Comparison of ENCODE assay signal across 2 cellular contexts in the genomic region with DNA sequence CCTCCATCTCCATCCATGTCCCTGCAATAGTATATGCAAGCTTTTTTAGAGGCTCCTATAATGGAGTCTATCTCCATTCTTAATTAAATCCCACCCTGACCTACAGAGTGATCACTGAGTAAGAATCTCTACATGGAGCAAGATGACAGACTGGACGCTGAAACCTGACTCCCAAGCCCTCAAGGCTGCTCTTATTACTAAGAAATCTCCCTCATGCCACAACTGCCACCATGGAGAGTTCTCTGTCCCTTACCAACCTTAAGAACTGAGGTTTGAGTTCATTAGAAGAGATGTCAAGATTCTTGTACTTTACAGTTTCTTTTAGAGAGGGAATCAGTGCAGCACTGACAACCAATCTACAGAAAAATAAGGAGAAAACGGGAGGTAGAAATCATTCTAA.
"Had no signal": no experiment of that assay in that cellular context is flagged by ENCODE, and none has a peak within 500 bp of the region (broad histone marks: within the 10 kb centered on the region; RNA-seq: fewer than 3 reads in every experiment).

No MANE protein-coding gene starts in this region.

- DNase-seq: GDM1, GF-D8 had no signal
